9 cellular contexts compared by ENCODE assay signal in genomic region chr3:37859908-37860199, GRCh38. TPM values are rescaled to one million over a fixed set of nuclear protein-coding genes. Genes with fewer than 3 reads are reported as not detected.
DNase-seq lines count a peak whose midpoint lies in the region; ATAC-seq, FAIRE-seq and TF ChIP-seq lines count a peak whose summit lies in the region.
"Had no signal": no experiment of that assay in that cellular context is flagged by ENCODE, and none has a peak within 500 bp of the region (broad histone marks: within the 10 kb centered on the region; RNA-seq: fewer than 3 reads in every experiment).

No MANE protein-coding gene starts in this region.

- no peak for TF ChIP-seq POLR2A in A549 (IDR thresholded peaks at IDR 0.05; ENCODE audit: low read length)

- peaks cover 4% of the 10 kb centered on the region for H3K36me3 Mint-ChIP-seq in neural crest cell (ENCODE audit: low read depth)

- ATAC-seq in A549 (no peak), GM18520 (IDR thresholded peaks at IDR 0.05; ENCODE audit: unreplicated experiment) (no peak)

- H3K9me3 ChIP-seq in A549 (0 out of 3 replicates have a peak, but pooled peaks cover 3% of the 10 kb centered on the region), HUES48 (ENCODE audit: control insufficient read depth, insufficient read depth, low read length) (0 out of 2 replicates have a peak, but pooled peaks cover 3% of the 10 kb centered on the region)

- peak overlapping the region; percentile 54 to 65; a peak in 4 of 6 replicates for H3K27ac ChIP-seq in A549
- no peak overlapping the region for H3K27ac ChIP-seq in HUES48 (ENCODE audit: low read depth, low read length)
- H3K27ac ChIP-seq in dorsolateral prefrontal cortex = peak overlapping the region in 57 of 59 donors; percentile 6 to 97 (median 92)

- intact Hi-C loops in dorsolateral prefrontal cortex (cut with DNase I) = loop anchor here in 1 of 2 donors (10.0 kb wide), 2 partner anchors 275 to 625 kb away; partner anchors contain the start of genes ACAA1 and MYD88

- no peaks in the 10 kb centered on the region for H3K9me3 Mint-ChIP-seq in neural crest cell

- H3K9ac ChIP-seq in HUES48 (ENCODE audit: low read depth, low read length) = no peak overlapping the region

- H3K27me3 ChIP-seq in HUES48 (ENCODE audit: control insufficient read depth, insufficient read depth, low read length) (peaks cover 15% of the 10 kb centered on the region), dorsolateral prefrontal cortex (no peaks in the 10 kb centered on the region)

- no peak for TF ChIP-seq CTCF in A549 (IDR thresholded peaks at IDR 0.05)
- TF ChIP-seq CTCF in dorsolateral prefrontal cortex (IDR thresholded peaks at IDR 0.05 in 54 of 56, conservative IDR thresholded peaks at IDR 0.05 in 2 of 56; ENCODE audit: low read depth in 1 of 56, partially characterized antibody in 56 of 56) = no peak
- no peak for TF ChIP-seq CTCF in neural crest cell (conservative IDR thresholded peaks at IDR 0.05)

- H3K4me3 ChIP-seq in A549 (no peak overlapping the region), HUES48 (ENCODE audit: low read depth, low read length) (peak overlapping the region; percentile 41), dorsolateral prefrontal cortex (peak overlapping the region in 45 of 59 donors; percentile 5 to 84 (median 73))

- TF ChIP-seq EP300 in A549 (IDR thresholded peaks at IDR 0.05) = no peak

- H3K4me3 Mint-ChIP-seq in neural crest cell = peak overlapping the region; percentile 92

- POLR2A ChIA-PET in A549 (lab: Yijun Ruan, JAX) = no interaction called here

- no peaks in the 10 kb centered on the region for H3K27me3 Mint-ChIP-seq in neural crest cell (ENCODE audit: low read depth)

- H3K36me3 ChIP-seq in HUES48 (ENCODE audit: control insufficient read depth, insufficient read depth, low read length) = no peaks in the 10 kb centered on the region

- no peak for FAIRE-seq in A549 (lab: Jason Lieb, UNC)

- WGBS in A549 (ENCODE audit: missing lambda C conversion rate) = 94% methylated on average over 6 of the region's 6 CpGs

- no peak for DNase-seq in A549 (ENCODE audit: low read depth in 1 of 2, low spot score in 1 of 2)
- no peak for DNase-seq in dorsolateral prefrontal cortex
- DNase-seq in neural crest cell (ENCODE audit: low read depth, low spot score) = no peak
- DNase-seq in kidney glomerular epithelial cell (lab: John Stamatoyannopoulos, UW) = no peak
- no peak for DNase-seq in DMS 273 (lab: John Stamatoyannopoulos, UW; ENCODE audit: unreplicated experiment)
- DNase-seq in SW480 (ENCODE audit: low spot score) = no peak
- DNase-seq: Karpas-422 had no signal

- peaks cover 45% of the 10 kb centered on the region for H3K4me1 Mint-ChIP-seq in neural crest cell

- CTCF ChIA-PET in A549 (lab: Yijun Ruan, JAX) = interaction anchor here (0.5 to 1.0 kb wide), 2 partner anchors 11 to 144 kb away, joined by 3 to 4 read pairs; no protein-coding TSS in a partner anchor

- no peak for TF ChIP-seq RAD21 in A549 (conservative IDR thresholded peaks at IDR 0.05 in 1 of 2, IDR thresholded peaks at IDR 0.05 in 1 of 2)

- H3K4me1 ChIP-seq in A549 (peaks cover 32% of the 10 kb centered on the region), HUES48 (ENCODE audit: control insufficient read depth, insufficient read depth, low read length) (peaks cover 20% of the 10 kb centered on the region)

- no peak overlapping the region for H3K27ac Mint-ChIP-seq in neural crest cell (ENCODE audit: unreplicated experiment)

- no peak overlapping the region; the same call in 2 of the 3 replicates for H3K4me2 ChIP-seq in A549

TF ChIP-seq in A549, 52 proteins besides CTCF, POLR2A, EP300 and RAD21:
- TF ChIP-seq ELK1 (IDR thresholded peaks at IDR 0.05; ENCODE audit: low read depth, low read length) (no peak), CBX8 (IDR thresholded peaks at IDR 0.05) (no peak), PHF8 (IDR thresholded peaks at IDR 0.05; ENCODE audit: borderline replicate concordance, low read depth) (no peak), RNF2 (IDR thresholded peaks at IDR 0.05; ENCODE audit: borderline replicate concordance, low read depth) (no peak), BCL3 (IDR thresholded peaks at IDR 0.05) (no peak)

RNA-seq across cellular contexts. Expression of gene CTDSPL, which starts 1.8 kb away (rescaled TPM):
- 31.3 and 35.1 TPM in 2 replicates for polyA plus RNA-seq in A549 (2011; rRNA removed)
- 15.2 and 18.6 TPM in 2 replicates for polyA plus RNA-seq in A549 (2012; cell fraction: cytosol; rRNA removed)
- 11.6 and 18.2 TPM in 2 replicates for polyA plus RNA-seq in A549 (2012; cell fraction: nucleus; rRNA removed)
- polyA plus RNA-seq in A549 (2017; fragmentation: RNase III; extraction: RNeasy Plus Mini Kit Qiagen cat#74134 plus additional on column Dnase treatment) = 9.9 to 10.6 TPM (median 9.9 TPM) in 3 replicates
- 40.8 and 49.4 TPM in 2 replicates for polyA minus RNA-seq in A549 (2011; rRNA and poly(A)+ RNA removed)
- 10 to 100 TPM; 22.0 to 78.0 (median 36.6) TPM for total RNA-seq in dorsolateral prefrontal cortex
- 36.8 and 42.2 TPM in 2 replicates for total RNA-seq in neural crest cell
